9 cellular contexts compared by ENCODE assay signal in the genomic region with DNA sequence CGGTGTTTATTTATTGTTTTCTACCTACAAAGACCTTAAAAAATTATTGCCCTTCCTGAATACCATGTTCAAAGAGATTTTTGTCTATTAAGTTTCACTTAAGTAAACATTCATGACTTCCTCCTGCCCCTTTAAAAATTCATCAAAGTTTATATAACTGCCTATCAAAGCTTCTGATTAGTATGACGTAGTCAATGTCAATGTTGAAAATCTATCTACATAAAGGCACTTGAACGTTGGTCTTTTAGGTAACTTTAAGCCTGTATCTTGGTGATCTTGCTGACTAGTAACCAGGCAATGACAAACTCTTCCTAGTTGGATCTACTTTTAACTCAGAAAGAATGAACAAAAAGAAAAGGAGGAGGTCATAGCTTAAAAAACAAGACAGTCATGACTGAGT.
"Had no signal": no experiment of that assay in that cellular context is flagged by ENCODE, and none has a peak within 500 bp of the region (broad histone marks: within the 10 kb centered on the region; RNA-seq: fewer than 3 reads in every experiment).

No MANE protein-coding gene starts in this region.

- H3K27ac ChIP-seq: GM23248 had no signal

- FAIRE-seq: HTR-8/SVneo had no signal

- H2AFZ ChIP-seq: GM23248 had no signal

- H3K9me3 Mint-ChIP-seq: HFFc6 had no signal

- ATAC-seq: HCT116 had no signal

- H3K36me3 Mint-ChIP-seq: IgD-negative memory B cell had no signal

- H3K4me1 Mint-ChIP-seq: IgD-negative memory B cell had no signal

- H3K4me3 ChIP-seq: GM23248, HAP-1 had no signal

- H3K9me3 ChIP-seq: HAP-1 had no signal

- DNase-seq: GM23248, GOT3, H7, HFFc6, KBM-7 had no signal

- H3K4me3 Mint-ChIP-seq: HFFc6, IgD-negative memory B cell had no signal

- H3K9ac ChIP-seq: GM23248 had no signal

- H3K27ac Mint-ChIP-seq: HFFc6 had no signal

- H3K4me1 ChIP-seq: HAP-1 had no signal

- H3K36me3 ChIP-seq: HAP-1 had no signal
